In genomic region chr1:232951605-232952004, GRCh38 we compare ENCODE assay signal across 8 cellular contexts. TPM values are rescaled to one million over a fixed set of nuclear protein-coding genes. Genes with fewer than 3 reads are reported as not detected.
DNase-seq lines count a peak whose midpoint lies in the region; ATAC-seq, FAIRE-seq and TF ChIP-seq lines count a peak whose summit lies in the region.

No MANE protein-coding gene starts in this region.

- peak overlapping the region; percentile 92 for H3K4me3 Mint-ChIP-seq in activated naive CD4-positive, alpha-beta T cell treated with anti-CD3 and anti-CD28 coated beads for 36 hours
- H3K4me3 Mint-ChIP-seq in activated naive CD8-positive, alpha-beta T cell, result peak overlapping the region; percentile 97

- intact Hi-C loops in activated naive CD4-positive, alpha-beta T cell treated with anti-CD3 and anti-CD28 coated beads for 36 hours (cut with micrococcal nuclease), result loop anchor here (2.0 to 5.0 kb wide), 4 partner anchors 321 to 1974 kb away; partner anchors contain the start of genes ARV1, MAP3K21, PCNX2 and SIPA1L2
- intact Hi-C loops in kidney (cut with DNase I), result no loop called here

- H3K9me3 ChIP-seq in kidney (ENCODE audit: control insufficient read depth in 1 of 2, low read length in 2 of 2), result no peaks in the 10 kb centered on the region
- no peaks in the 10 kb centered on the region for H3K9me3 ChIP-seq in thoracic aorta

- no peak for DNase-seq in activated naive CD4-positive, alpha-beta T cell treated with anti-CD3 and anti-CD28 coated beads for 36 hours
- DNase-seq in activated naive CD4-positive, alpha-beta T cell treated with anti-CD3 and anti-CD28 coated beads, Interleukin-2, amount 50 U/mL, for 72 hours (ENCODE audit: low spot score in 2 of 2), result no peak
- DNase-seq in kidney (no peak), thoracic aorta (ENCODE audit: low spot score) (no peak), 8988T (no peak), NCI-H1417 treated with DMSO at 0.1 percent for 48 hours (lab: John Stamatoyannopoulos, UW) (no peak), NCI-H526 treated with DMSO at 0.1 percent for 48 hours (lab: John Stamatoyannopoulos, UW) (no peak)

- H3K27ac ChIP-seq in kidney (ENCODE audit: low read depth in 2 of 2, low read length in 2 of 2), result no peak overlapping the region
- H3K27ac ChIP-seq in thoracic aorta, result no peak overlapping the region

- peak overlapping the region; percentile 80 to 98 for H3K4me3 ChIP-seq in kidney (ENCODE audit: low read length in 2 of 2)
- peak overlapping the region; percentile 95 for H3K4me3 ChIP-seq in thoracic aorta

- H3K4me1 Mint-ChIP-seq in activated naive CD4-positive, alpha-beta T cell treated with anti-CD3 and anti-CD28 coated beads for 36 hours (ENCODE audit: low read depth), result peaks cover 31% of the 10 kb centered on the region
- H3K4me1 Mint-ChIP-seq in activated naive CD8-positive, alpha-beta T cell (ENCODE audit: low read depth), result peaks cover 42% of the 10 kb centered on the region

- H3K9me3 Mint-ChIP-seq in activated naive CD4-positive, alpha-beta T cell treated with anti-CD3 and anti-CD28 coated beads for 36 hours, result no peaks in the 10 kb centered on the region
- peaks cover 3 to 4% of the 10 kb centered on the region in 2 donors for H3K9me3 Mint-ChIP-seq in activated naive CD4-positive, alpha-beta T cell treated with anti-CD3 and anti-CD28 coated beads, Interleukin-2, amount 50 U/mL, for 72 hours
- H3K9me3 Mint-ChIP-seq in activated naive CD8-positive, alpha-beta T cell (ENCODE audit: low read depth), result no peaks in the 10 kb centered on the region

- no peak overlapping the region for H3K27ac Mint-ChIP-seq in activated naive CD4-positive, alpha-beta T cell treated with anti-CD3 and anti-CD28 coated beads for 36 hours
- peak overlapping the region in 1 of 2 donors; percentile 97 for H3K27ac Mint-ChIP-seq in activated naive CD4-positive, alpha-beta T cell treated with anti-CD3 and anti-CD28 coated beads, Interleukin-2, amount 50 U/mL, for 72 hours
- H3K27ac Mint-ChIP-seq in activated naive CD8-positive, alpha-beta T cell, result no peak overlapping the region

- peaks cover 0 to 2% of the 10 kb centered on the region in 2 donors for H3K36me3 ChIP-seq in kidney (ENCODE audit: control insufficient read depth in 1 of 2, insufficient read depth in 2 of 2, low read length in 2 of 2)
- no peaks in the 10 kb centered on the region for H3K36me3 ChIP-seq in thoracic aorta

- no peaks in the 10 kb centered on the region for H3K27me3 Mint-ChIP-seq in activated naive CD4-positive, alpha-beta T cell treated with anti-CD3 and anti-CD28 coated beads for 36 hours (ENCODE audit: low read depth)
- no peaks in the 10 kb centered on the region for H3K27me3 Mint-ChIP-seq in activated naive CD8-positive, alpha-beta T cell

- FAIRE-seq in kidney (lab: Jason Lieb, UNC), result no peak

- H3K9ac ChIP-seq in kidney (ENCODE audit: low read length in 2 of 2), result peak overlapping the region in 1 of 2 donors; percentile 36

- peaks cover 9% of the 10 kb centered on the region for H3K36me3 Mint-ChIP-seq in activated naive CD4-positive, alpha-beta T cell treated with anti-CD3 and anti-CD28 coated beads for 36 hours (ENCODE audit: low read depth)
- peaks cover 7 to 17% of the 10 kb centered on the region in 2 donors for H3K36me3 Mint-ChIP-seq in activated naive CD4-positive, alpha-beta T cell treated with anti-CD3 and anti-CD28 coated beads, Interleukin-2, amount 50 U/mL, for 72 hours
- H3K36me3 Mint-ChIP-seq in activated naive CD8-positive, alpha-beta T cell, result peaks cover 14% of the 10 kb centered on the region

- TF ChIP-seq CTCF in kidney (IDR thresholded peaks at IDR 0.05; ENCODE audit: borderline replicate concordance, extremely low read depth, insufficient read depth), result no peak
- no peak for TF ChIP-seq CTCF in thoracic aorta (IDR thresholded peaks at IDR 0.05)

- CTCF ChIA-PET in activated naive CD4-positive, alpha-beta T cell treated with anti-CD3 and anti-CD28 coated beads for 36 hours (lab: Charles Lee), result interaction anchor here (0.6 to 0.7 kb wide), 4 partner anchors 16 to 349 kb away, joined by 3 to 5 read pairs (median 4); no protein-coding TSS in a partner anchor

- peaks cover 0 to 10% of the 10 kb centered on the region in 2 donors for H3K4me1 ChIP-seq in kidney (ENCODE audit: control insufficient read depth in 1 of 2, insufficient read depth in 1 of 2, low read depth in 1 of 2, low read length in 2 of 2)
- peaks cover 6 to 27% of the 10 kb centered on the region in 2 donors for H3K4me1 ChIP-seq in thoracic aorta (ENCODE audit: control insufficient read depth in 1 of 2, low read depth in 2 of 2)

- no peaks in the 10 kb centered on the region for H3K27me3 ChIP-seq in thoracic aorta (replicated peaks; ENCODE audit: insufficient read depth)

- ATAC-seq in activated naive CD4-positive, alpha-beta T cell treated with anti-CD3 and anti-CD28 coated beads, Interleukin-2, amount 50 U/mL, for 72 hours, result no peak
- ATAC-seq in thoracic aorta (ENCODE audit: insufficient number of reproducible peaks, low FRiP score, low read depth), result no peak

RNA-seq across cellular contexts. Expression of gene NTPCR, which starts 1.2 kb away (rescaled TPM):
- total RNA-seq in activated naive CD4-positive, alpha-beta T cell treated with anti-CD3 and anti-CD28 coated beads for 36 hours, result 10 to 100 TPM; 53.1 TPM
- total RNA-seq in activated naive CD4-positive, alpha-beta T cell treated with anti-CD3 and anti-CD28 coated beads, Interleukin-2, amount 50 U/mL, for 72 hours, result 10 to 100 TPM; 59.0 to 85.4 TPM
- total RNA-seq in kidney, result 40.2 TPM
- 95.7 TPM for polyA plus RNA-seq in kidney (ENCODE audit: insufficient read depth, low read depth, low replicate concordance)
- total RNA-seq in thoracic aorta, result 10 to 100 TPM in 1 of 2 donors, 1 to 10 TPM in 1; 9.3 to 21.4 TPM
